Comparison of ENCODE assay signal across 8 cellular contexts in genomic region chr2:20051518-20052228, GRCh38. TPM values are rescaled to one million over a fixed set of nuclear protein-coding genes. Genes with fewer than 3 reads are reported as not detected.
DNase-seq lines count a peak whose midpoint lies in the region; ATAC-seq and TF ChIP-seq lines count a peak whose summit lies in the region.

Gene LAPTM4A, minus strand, starts transcription at chr2:20051628. Its CDS starts 108 bp downstream, at chr2:20051520.

- CTCF ChIA-PET in naive thymus-derived CD4-positive, alpha-beta T cell (lab: Charles Lee) = no interaction called here

- no peak for TF ChIP-seq CTCF in LNCaP clone FGC (IDR thresholded peaks at IDR 0.05; ENCODE audit: control insufficient read depth, extremely low read depth, insufficient read depth)
- TF ChIP-seq CTCF in fibroblast of lung (conservative IDR thresholded peaks at IDR 0.05 in 1 of 2, IDR thresholded peaks at IDR 0.05 in 1 of 2; ENCODE audit: low read depth in 1 of 2, low read length in 2 of 2) = no peak

- POLR2A ChIA-PET in naive thymus-derived CD4-positive, alpha-beta T cell (lab: Charles Lee) = interaction anchor here (0.9 to 3.1 kb wide), 7 partner anchors 18 to 1491 kb away, joined by 3 to 11 read pairs (median 4); partner anchors contain the start of genes RDH14, RHOB, TTC32 and WDR35

- H3K9me3 Mint-ChIP-seq in naive thymus-derived CD4-positive, alpha-beta T cell = no peaks in the 10 kb centered on the region
- H3K9me3 Mint-ChIP-seq in stimulated activated naive B cell treated with anti-CD40 and anti-IgM and Interleukin-4, amounts not matched to agents 10 μg/mL and 1 μg/mL and 100 μg/mL, for 72 hours = no peaks in the 10 kb centered on the region

- H3K27ac Mint-ChIP-seq in naive thymus-derived CD4-positive, alpha-beta T cell = no peak within 1 kb of the TSS
- no peak within 1 kb of the TSS for H3K27ac Mint-ChIP-seq in stimulated activated naive B cell treated with anti-CD40 and anti-IgM and Interleukin-4, amounts not matched to agents 10 μg/mL and 1 μg/mL and 100 μg/mL, for 72 hours

- peaks cover 25 to 34% (median 31%) of the 10 kb centered on the region in 7 donors for H3K4me1 Mint-ChIP-seq in naive thymus-derived CD4-positive, alpha-beta T cell
- H3K4me1 Mint-ChIP-seq in stimulated activated naive B cell treated with anti-CD40 and anti-IgM and Interleukin-4, amounts not matched to agents 10 μg/mL and 1 μg/mL and 100 μg/mL, for 72 hours = peaks cover 10 to 23% of the 10 kb centered on the region in 2 donors

- H3K4me3 Mint-ChIP-seq in naive thymus-derived CD4-positive, alpha-beta T cell = no peak within 1 kb of the TSS
- H3K4me3 Mint-ChIP-seq in stimulated activated naive B cell treated with anti-CD40 and anti-IgM and Interleukin-4, amounts not matched to agents 10 μg/mL and 1 μg/mL and 100 μg/mL, for 72 hours = no peak within 1 kb of the TSS

- peak within 1 kb of the TSS; percentile 99 for H3K27ac ChIP-seq in fibroblast of lung (ENCODE audit: insufficient read depth, low read length)
- H3K27ac ChIP-seq in naive thymus-derived CD4-positive, alpha-beta T cell (ENCODE audit: low read depth, low read length) = peak within 1 kb of the TSS; percentile 93

- H3K27me3 ChIP-seq in fibroblast of lung (ENCODE audit: control insufficient read depth, insufficient read depth, low read length) = no peaks in the 10 kb centered on the region
- no peaks in the 10 kb centered on the region for H3K27me3 ChIP-seq in naive thymus-derived CD4-positive, alpha-beta T cell (ENCODE audit: control insufficient read depth in 2 of 2, insufficient read depth in 2 of 2, low read length in 2 of 2)

- H3K9ac ChIP-seq in fibroblast of lung (ENCODE audit: insufficient read depth, low read length) = peak within 1 kb of the TSS; percentile 99

- ATAC-seq in naive thymus-derived CD4-positive, alpha-beta T cell = peak; percentile 95
- ATAC-seq in stimulated activated naive B cell treated with anti-CD40 and anti-IgM and Interleukin-4, amounts not matched to agents 10 μg/mL and 1 μg/mL and 100 μg/mL, for 72 hours (replicated peaks) = peak; percentile 92 to 93

- DNase-seq in ELF-1 (ENCODE audit: low read depth, low spot score) (peak; percentile 99), H4 (ENCODE audit: low spot score) (peak; percentile 98), LNCaP clone FGC (ENCODE audit: low read depth) (peak; percentile 99), RPMI8226 (peak; percentile 99), fibroblast of lung (ENCODE audit: low read depth in 2 of 2) (peak; percentile 100)
- peak; percentile 92 to 97 for DNase-seq in activated T-helper 1 cell treated with anti-CD3 and anti-CD28 coated beads, Interleukin-2, amount 50 U/mL, for 16 hours (ENCODE audit: low read depth in 1 of 2, low spot score in 1 of 2)
- DNase-seq in naive thymus-derived CD4-positive, alpha-beta T cell = peak; percentile 93 to 99 (median 98)
- peak; percentile 98 for DNase-seq in stimulated activated naive B cell treated with anti-CD40 and anti-IgM and Interleukin-4, amounts not matched to agents 10 μg/mL and 1 μg/mL and 100 μg/mL, for 72 hours

- no peaks in the 10 kb centered on the region for H3K36me3 Mint-ChIP-seq in naive thymus-derived CD4-positive, alpha-beta T cell
- no peaks in the 10 kb centered on the region for H3K36me3 Mint-ChIP-seq in stimulated activated naive B cell treated with anti-CD40 and anti-IgM and Interleukin-4, amounts not matched to agents 10 μg/mL and 1 μg/mL and 100 μg/mL, for 72 hours

- H3K27me3 Mint-ChIP-seq in naive thymus-derived CD4-positive, alpha-beta T cell = peaks cover 14 to 19% (median 17%) of the 10 kb centered on the region in 5 donors
- peaks cover 9 to 14% of the 10 kb centered on the region in 2 donors for H3K27me3 Mint-ChIP-seq in stimulated activated naive B cell treated with anti-CD40 and anti-IgM and Interleukin-4, amounts not matched to agents 10 μg/mL and 1 μg/mL and 100 μg/mL, for 72 hours

- H3K4me2 ChIP-seq in fibroblast of lung (ENCODE audit: extremely low read depth, insufficient read depth, low read length) = peak within 1 kb of the TSS; percentile 99

- H3K4me1 ChIP-seq in fibroblast of lung (ENCODE audit: control insufficient read depth, extremely low read depth, insufficient read depth, low read length) = peaks cover 3% of the 10 kb centered on the region
- peaks cover 16 to 20% of the 10 kb centered on the region in 2 donors for H3K4me1 ChIP-seq in naive thymus-derived CD4-positive, alpha-beta T cell (ENCODE audit: control insufficient read depth in 2 of 2, insufficient read depth in 2 of 2, low read length in 2 of 2)

- intact Hi-C loops in naive thymus-derived CD4-positive, alpha-beta T cell (cut with micrococcal nuclease) = loop anchor here (1.0 to 5.0 kb wide), 16 partner anchors 36 to 1491 kb away; partner anchors contain the start of genes HS1BP3 (in 2 of the 2), LDAH (in 2 of the 2), PUM2 (in 2 of the 2) and RDH14 (in 2 of the 2)

- no peaks in the 10 kb centered on the region for H3K9me3 ChIP-seq in fibroblast of lung (ENCODE audit: control insufficient read depth, insufficient read depth, low read depth, low read length)
- H3K9me3 ChIP-seq in naive thymus-derived CD4-positive, alpha-beta T cell (ENCODE audit: control insufficient read depth in 2 of 3, low read length in 3 of 3) = no peaks in the 10 kb centered on the region

- H3K79me2 ChIP-seq in fibroblast of lung (ENCODE audit: control insufficient read depth, insufficient read depth, low read length) = peaks cover 45% of the 10 kb centered on the region

- H3K4me3 ChIP-seq in LNCaP clone FGC (ENCODE audit: low read depth, low read length) (peak within 1 kb of the TSS; percentile 93), fibroblast of lung (replicated peaks in 1 of 4; ENCODE audit: control extremely low read depth in 1 of 4, insufficient read depth in 1 of 4, low read depth in 3 of 4, low read length in 4 of 4) (peak within 1 kb of the TSS; percentile 94 to 98 (median 96))
- peak within 1 kb of the TSS; percentile 94 for H3K4me3 ChIP-seq in naive thymus-derived CD4-positive, alpha-beta T cell (ENCODE audit: low read length)

- no peaks in the 10 kb centered on the region for H4K20me1 ChIP-seq in fibroblast of lung (ENCODE audit: control insufficient read depth, extremely low read depth, insufficient read depth, low read length)

- H3K36me3 ChIP-seq in fibroblast of lung (ENCODE audit: control insufficient read depth, insufficient read depth, low read length) = no peaks in the 10 kb centered on the region
- no peaks in the 10 kb centered on the region for H3K36me3 ChIP-seq in naive thymus-derived CD4-positive, alpha-beta T cell (ENCODE audit: control insufficient read depth in 2 of 3, insufficient read depth in 3 of 3, low read length in 3 of 3)

- peak within 1 kb of the TSS; percentile 85 for H2AFZ ChIP-seq in fibroblast of lung (ENCODE audit: low read length)

RNA-seq across cellular contexts. Expression of gene LAPTM4A, which starts in this region (rescaled TPM):
- 104 and 119 TPM in 2 replicates for total RNA-seq in H4 (2014; rRNA removed; shearing (Covaris generic))
- total RNA-seq in fibroblast of lung = 155 and 193 TPM in 2 replicates
- polyA plus RNA-seq in fibroblast of lung = 634 and 1,101 TPM in 2 replicates
- polyA plus RNA-seq in fibroblast of lung (2012) = 303 and 486 TPM in 2 replicates
- polyA minus RNA-seq in fibroblast of lung (ENCODE audit: low replicate concordance) = 73.7 and 98.5 TPM in 2 replicates
- total RNA-seq in naive thymus-derived CD4-positive, alpha-beta T cell = 10 to 100 TPM; 32.3 to 78.2 (median 48.7) TPM
- polyA plus RNA-seq in naive thymus-derived CD4-positive, alpha-beta T cell = 100 to 1,000 TPM; 103 to 106 TPM

Comparison
In these comparisons a context has a peak if more than half of its experiments do, and no peak if none do; other contexts are left out.
1. Peak in every context shown above with its lines: DNase-seq, ATAC-seq, H3K4me3 ChIP-seq and H3K27ac ChIP-seq.